Comparison of ENCODE assay signal across 18 cellular contexts in the genomic region with DNA sequence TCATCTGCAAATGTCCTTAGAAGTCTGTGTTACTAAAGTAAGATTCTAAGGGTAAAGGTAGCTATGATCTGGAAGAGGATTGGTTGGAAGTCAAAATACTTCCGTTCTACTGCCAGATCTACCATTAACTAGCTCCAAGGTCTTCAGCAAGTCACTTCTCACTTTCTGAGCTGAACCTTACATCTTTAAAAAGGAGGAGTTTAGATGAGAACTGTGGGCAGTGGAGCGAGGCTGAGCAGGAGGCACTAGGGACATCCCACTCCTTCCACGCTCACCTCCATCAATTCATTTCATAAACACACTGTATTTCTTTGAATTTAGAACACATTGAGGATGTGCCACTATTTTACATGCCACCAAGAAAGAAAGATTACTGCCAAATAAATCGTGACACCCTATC.
DNase-seq lines count a peak whose midpoint lies in the region; ATAC-seq and TF ChIP-seq lines count a peak whose summit lies in the region.
"Had no signal": no experiment of that assay in that cellular context is flagged by ENCODE, and none has a peak within 500 bp of the region (broad histone marks: within the 10 kb centered on the region; RNA-seq: fewer than 3 reads in every experiment).

No MANE protein-coding gene starts in this region.

- H3K4me3 ChIP-seq in right atrium auricular region = no peak overlapping the region
- H3K4me3 ChIP-seq: HAP-1, transverse colon had no signal

- no peak overlapping the region for H3K27ac Mint-ChIP-seq in activated CD8-positive, alpha-beta T cell treated with anti-CD3 and anti-CD28 coated beads for 36 hours
- no peak overlapping the region for H3K27ac Mint-ChIP-seq in activated CD8-positive, alpha-beta memory T cell treated with anti-CD3 and anti-CD28 coated beads, Interleukin-2, amount 10 ng/mL, durations not matched to agents 7 days and 5 days
- H3K27ac Mint-ChIP-seq: dendritic cell treated with granulocyte-macrophage colony-stimulating factor and Interleukin-4, amounts not matched to agents 40 ng/mL and 50 ng/mL, for 4 days had no signal

- no peak overlapping the region for H3K4me3 Mint-ChIP-seq in activated CD8-positive, alpha-beta T cell treated with anti-CD3 and anti-CD28 coated beads for 36 hours
- H3K4me3 Mint-ChIP-seq in activated CD8-positive, alpha-beta memory T cell treated with anti-CD3 and anti-CD28 coated beads, Interleukin-2, amount 10 ng/mL, durations not matched to agents 7 days and 5 days = no peak overlapping the region
- H3K4me3 Mint-ChIP-seq: dendritic cell treated with granulocyte-macrophage colony-stimulating factor and Interleukin-4, amounts not matched to agents 40 ng/mL and 50 ng/mL, for 4 days had no signal

- H3K27me3 Mint-ChIP-seq in activated CD8-positive, alpha-beta T cell treated with anti-CD3 and anti-CD28 coated beads for 36 hours = no peaks in the 10 kb centered on the region
- peaks cover under 1% of the 10 kb centered on the region for H3K27me3 Mint-ChIP-seq in activated CD8-positive, alpha-beta memory T cell treated with anti-CD3 and anti-CD28 coated beads, Interleukin-2, amount 10 ng/mL, durations not matched to agents 7 days and 5 days
- H3K27me3 Mint-ChIP-seq: dendritic cell treated with granulocyte-macrophage colony-stimulating factor and Interleukin-4, amounts not matched to agents 40 ng/mL and 50 ng/mL, for 4 days had no signal

- TF ChIP-seq CTCF in activated CD8-positive, alpha-beta T cell treated with anti-CD3 and anti-CD28 coated beads for 36 hours (IDR thresholded peaks at IDR 0.05) = no peak
- no peak for TF ChIP-seq CTCF in right atrium auricular region (IDR thresholded peaks at IDR 0.05)

- H3K9me3 Mint-ChIP-seq in activated CD8-positive, alpha-beta T cell treated with anti-CD3 and anti-CD28 coated beads for 36 hours = no peaks in the 10 kb centered on the region
- no peaks in the 10 kb centered on the region for H3K9me3 Mint-ChIP-seq in activated CD8-positive, alpha-beta memory T cell treated with anti-CD3 and anti-CD28 coated beads, Interleukin-2, amount 10 ng/mL, durations not matched to agents 7 days and 5 days (ENCODE audit: low read depth)
- H3K9me3 Mint-ChIP-seq: dendritic cell treated with granulocyte-macrophage colony-stimulating factor and Interleukin-4, amounts not matched to agents 40 ng/mL and 50 ng/mL, for 4 days had no signal

- no peaks in the 10 kb centered on the region for H3K4me1 ChIP-seq in right atrium auricular region
- H3K4me1 ChIP-seq: transverse colon had no signal

- H3K27ac ChIP-seq in caudate nucleus (ENCODE audit: low read depth, low read length) (no peak overlapping the region), right atrium auricular region (no peak overlapping the region)
- H3K27ac ChIP-seq: transverse colon, WERI-Rb-1 had no signal

- ATAC-seq in GM18858 (IDR thresholded peaks at IDR 0.05; ENCODE audit: unreplicated experiment) (peak; percentile 27), GM21360 (IDR thresholded peaks at IDR 0.05; ENCODE audit: unreplicated experiment) (peak; percentile 55), HG02763 (IDR thresholded peaks at IDR 0.05; ENCODE audit: unreplicated experiment) (peak; percentile 52), HG03469 (IDR thresholded peaks at IDR 0.05; ENCODE audit: unreplicated experiment) (peak; percentile 39)
- no peak for ATAC-seq in activated CD8-positive, alpha-beta T cell treated with anti-CD3 and anti-CD28 coated beads for 36 hours
- ATAC-seq in activated CD8-positive, alpha-beta memory T cell treated with anti-CD3 and anti-CD28 coated beads, Interleukin-2, amount 10 ng/mL, durations not matched to agents 7 days and 5 days = no peak
- ATAC-seq: HepG2, Panc1 had no signal

- H3K4me1 Mint-ChIP-seq in activated CD8-positive, alpha-beta T cell treated with anti-CD3 and anti-CD28 coated beads for 36 hours (ENCODE audit: low read depth) = no peaks in the 10 kb centered on the region
- no peaks in the 10 kb centered on the region for H3K4me1 Mint-ChIP-seq in activated CD8-positive, alpha-beta memory T cell treated with anti-CD3 and anti-CD28 coated beads, Interleukin-2, amount 10 ng/mL, durations not matched to agents 7 days and 5 days

- CTCF ChIA-PET in activated CD8-positive, alpha-beta T cell treated with anti-CD3 and anti-CD28 coated beads for 36 hours (lab: Charles Lee) = no interaction called here
- CTCF ChIA-PET in activated CD8-positive, alpha-beta memory T cell treated with anti-CD3 and anti-CD28 coated beads, Interleukin-2, amount 10 ng/mL, durations not matched to agents 7 days and 5 days (lab: Charles Lee) = no interaction called here

- no peaks in the 10 kb centered on the region for H3K9me3 ChIP-seq in right atrium auricular region
- H3K9me3 ChIP-seq: HAP-1, transverse colon had no signal

- POLR2A ChIA-PET in activated CD8-positive, alpha-beta T cell treated with anti-CD3 and anti-CD28 coated beads for 36 hours (lab: Charles Lee) = no interaction called here

- no peak for DNase-seq in activated CD8-positive, alpha-beta T cell treated with anti-CD3 and anti-CD28 coated beads for 36 hours
- no peak for DNase-seq in caudate nucleus (lab: John Stamatoyannopoulos, UW)
- DNase-seq in right atrium auricular region (ENCODE audit: low spot score) = no peak
- DNase-seq in activated CD8-positive, alpha-beta memory T cell treated with anti-CD3 and anti-CD28 coated beads, Interleukin-2, amount 10 ng/mL, durations not matched to agents 7 days and 5 days = no peak
- DNase-seq: activated naive CD4-positive, alpha-beta T cell treated with Interleukin-2 at 50 U/mL for 16 hours; GDM1; hippocampal formation; NCI-H2107; transverse colon; WERI-Rb-1 had no signal

- intact Hi-C loops in activated CD8-positive, alpha-beta T cell treated with anti-CD3 and anti-CD28 coated beads for 36 hours (cut with micrococcal nuclease) = no loop called here

- no peaks in the 10 kb centered on the region for H3K36me3 ChIP-seq in right atrium auricular region
- H3K36me3 ChIP-seq: HAP-1, transverse colon, WERI-Rb-1 had no signal

- H3K27me3 ChIP-seq in right atrium auricular region = no peaks in the 10 kb centered on the region
- H3K27me3 ChIP-seq: transverse colon had no signal

- H3K36me3 Mint-ChIP-seq in activated CD8-positive, alpha-beta T cell treated with anti-CD3 and anti-CD28 coated beads for 36 hours (ENCODE audit: low read depth) = no peaks in the 10 kb centered on the region
- no peaks in the 10 kb centered on the region for H3K36me3 Mint-ChIP-seq in activated CD8-positive, alpha-beta memory T cell treated with anti-CD3 and anti-CD28 coated beads, Interleukin-2, amount 10 ng/mL, durations not matched to agents 7 days and 5 days

Comparison
In these comparisons a context has a peak if more than half of its experiments do, and no peak if none do; other contexts are left out.
1. ATAC-seq: peak in GM18858 (single experiment), GM21360 (single experiment), HG02763 (single experiment) and HG03469 (single experiment); none in activated CD8-positive, alpha-beta T cell treated with anti-CD3 and anti-CD28 coated beads for 36 hours (single experiment) and activated CD8-positive, alpha-beta memory T cell treated with anti-CD3 and anti-CD28 coated beads, Interleukin-2, amount 10 ng/mL, durations not matched to agents 7 days and 5 days (single experiment).